ENCODE assay signal across 9 cellular contexts in genomic region chr2:104873689-104874054, GRCh38. TPM values are rescaled to one million over a fixed set of nuclear protein-coding genes. Genes with fewer than 3 reads are reported as not detected.
DNase-seq lines count a peak whose midpoint lies in the region; ATAC-seq, FAIRE-seq and TF ChIP-seq lines count a peak whose summit lies in the region.
"Had no signal": no experiment of that assay in that cellular context is flagged by ENCODE, and none has a peak within 500 bp of the region (broad histone marks: within the 10 kb centered on the region; RNA-seq: fewer than 3 reads in every experiment).

No MANE protein-coding gene starts in this region.

- no peak for TF ChIP-seq CTCF in OCI-LY1 (IDR thresholded peaks at IDR 0.05; ENCODE audit: low read length)
- no peak for TF ChIP-seq CTCF in glutamatergic neuron (IDR thresholded peaks at IDR 0.05; ENCODE audit: partially characterized antibody, unreplicated experiment)

- H3K79me2 ChIP-seq in OCI-LY1 (ENCODE audit: insufficient read depth, low read length) = no peaks in the 10 kb centered on the region

- no peaks in the 10 kb centered on the region for H3K9me3 Mint-ChIP-seq in activated CD4-positive, alpha-beta T cell treated with anti-CD3 and anti-CD28 coated beads for 36 hours (ENCODE audit: low read depth)
- peaks cover 3% of the 10 kb centered on the region for H3K9me3 Mint-ChIP-seq in glutamatergic neuron (ENCODE audit: unreplicated experiment)
- H3K9me3 Mint-ChIP-seq in stimulated activated naive CD8-positive, alpha-beta T cell treated with anti-CD3 and anti-CD28 coated beads, Interleukin-15, amount 100 ng/mL, for 72 hours = no peaks in the 10 kb centered on the region

- H3K27me3 Mint-ChIP-seq in activated CD4-positive, alpha-beta T cell treated with anti-CD3 and anti-CD28 coated beads for 36 hours = peaks cover 52% of the 10 kb centered on the region
- peaks cover 18% of the 10 kb centered on the region for H3K27me3 Mint-ChIP-seq in glutamatergic neuron (ENCODE audit: unreplicated experiment)
- H3K27me3 Mint-ChIP-seq in stimulated activated naive CD8-positive, alpha-beta T cell treated with anti-CD3 and anti-CD28 coated beads, Interleukin-15, amount 100 ng/mL, for 72 hours = peaks cover 93% of the 10 kb centered on the region

- ATAC-seq in activated CD4-positive, alpha-beta T cell treated with anti-CD3 and anti-CD28 coated beads for 36 hours = no peak
- peak; percentile 31 for ATAC-seq in stimulated activated naive CD8-positive, alpha-beta T cell treated with anti-CD3 and anti-CD28 coated beads, Interleukin-15, amount 100 ng/mL, for 72 hours

- no peaks in the 10 kb centered on the region for H3F3A ChIP-seq in OCI-LY1 (ENCODE audit: insufficient read depth, low read length)

- H3K4me1 Mint-ChIP-seq in activated CD4-positive, alpha-beta T cell treated with anti-CD3 and anti-CD28 coated beads for 36 hours = peaks cover 12% of the 10 kb centered on the region
- H3K4me1 Mint-ChIP-seq in glutamatergic neuron (ENCODE audit: low read depth, unreplicated experiment) = peaks cover 3% of the 10 kb centered on the region
- H3K4me1 Mint-ChIP-seq in stimulated activated naive CD8-positive, alpha-beta T cell treated with anti-CD3 and anti-CD28 coated beads, Interleukin-15, amount 100 ng/mL, for 72 hours = peaks cover 19% of the 10 kb centered on the region

- POLR2A ChIA-PET in activated CD4-positive, alpha-beta T cell treated with anti-CD3 and anti-CD28 coated beads for 36 hours (lab: Charles Lee) = no interaction called here

- no peak for DNase-seq in activated CD4-positive, alpha-beta T cell treated with anti-CD3 and anti-CD28 coated beads for 36 hours
- DNase-seq in activated CD4-positive, alpha-beta T cell treated with anti-CD3 and anti-CD28 coated beads, Interleukin-2, amount 50 U/mL, for 48 hours = no peak
- no peak for DNase-seq in glutamatergic neuron
- DNase-seq in stimulated activated naive CD8-positive, alpha-beta T cell treated with anti-CD3 and anti-CD28 coated beads, Interleukin-15, amount 100 ng/mL, for 72 hours = no peak
- no peak for DNase-seq in NCI-H446 (lab: John Stamatoyannopoulos, UW)
- DNase-seq in GM19239 (ENCODE audit: insufficient read length, low spot score) = no peak
- DNase-seq in UCSD-AML1 (lab: John Stamatoyannopoulos, UW; ENCODE audit: unreplicated experiment) = no peak
- DNase-seq: NCI-H2029 treated with DMSO at 0.1 percent for 48 hours had no signal

- no peaks in the 10 kb centered on the region for H3K36me3 ChIP-seq in OCI-LY1 (ENCODE audit: insufficient read depth, low read length)

- H3K9ac ChIP-seq in OCI-LY1 (ENCODE audit: low read length) = no peak overlapping the region

- no peaks in the 10 kb centered on the region for H3K9me2 ChIP-seq in OCI-LY1 (ENCODE audit: low read depth, low read length)

- no peaks in the 10 kb centered on the region for H4K20me1 ChIP-seq in OCI-LY1 (ENCODE audit: insufficient read depth, low read length)

- no peaks in the 10 kb centered on the region for H3K9me3 ChIP-seq in OCI-LY1 (ENCODE audit: low read length)

- no peak for FAIRE-seq in GM19239 (lab: Jason Lieb, UNC)

- intact Hi-C loops in activated CD4-positive, alpha-beta T cell treated with anti-CD3 and anti-CD28 coated beads for 36 hours (cut with DNase I, micrococcal nuclease) = loop anchor here (2.0 to 5.0 kb wide), 2 partner anchors 25 to 1711 kb away; no protein-coding TSS in a partner anchor

- peak overlapping the region; percentile 58 for H3K4me3 ChIP-seq in OCI-LY1 (ENCODE audit: low read depth, low read length, poor library complexity, severe bottlenecking)

- no peaks in the 10 kb centered on the region for H3K4me1 ChIP-seq in OCI-LY1 (ENCODE audit: insufficient read depth, low read length, severe bottlenecking)

- H3K27me3 ChIP-seq in OCI-LY1 (ENCODE audit: insufficient read depth, low read length) = no peaks in the 10 kb centered on the region

- H3K27ac ChIP-seq in OCI-LY1 (ENCODE audit: low read depth, low read length, poor library complexity, severe bottlenecking) = no peak overlapping the region

- H3K36me3 Mint-ChIP-seq in activated CD4-positive, alpha-beta T cell treated with anti-CD3 and anti-CD28 coated beads for 36 hours (ENCODE audit: low read depth) = no peaks in the 10 kb centered on the region
- H3K36me3 Mint-ChIP-seq in glutamatergic neuron (ENCODE audit: unreplicated experiment) = no peaks in the 10 kb centered on the region

- H3K27ac Mint-ChIP-seq in activated CD4-positive, alpha-beta T cell treated with anti-CD3 and anti-CD28 coated beads for 36 hours = no peak overlapping the region
- H3K27ac Mint-ChIP-seq in glutamatergic neuron (ENCODE audit: unreplicated experiment) = no peak overlapping the region
- H3K27ac Mint-ChIP-seq in stimulated activated naive CD8-positive, alpha-beta T cell treated with anti-CD3 and anti-CD28 coated beads, Interleukin-15, amount 100 ng/mL, for 72 hours = no peak overlapping the region

- CTCF ChIA-PET in activated CD4-positive, alpha-beta T cell treated with anti-CD3 and anti-CD28 coated beads for 36 hours (lab: Charles Lee) = interaction anchor here (1.1 kb wide), 1 partner anchor 10 kb away, joined by 3 read pairs; no protein-coding TSS in a partner anchor

- peak overlapping the region; percentile 65 for H3K4me2 ChIP-seq in OCI-LY1 (ENCODE audit: low read length)

- H2AFZ ChIP-seq in OCI-LY1 (ENCODE audit: low read length) = no peak overlapping the region

- peak overlapping the region; percentile 51 for H3K4me3 Mint-ChIP-seq in activated CD4-positive, alpha-beta T cell treated with anti-CD3 and anti-CD28 coated beads for 36 hours
- peak overlapping the region; percentile 82 for H3K4me3 Mint-ChIP-seq in glutamatergic neuron (ENCODE audit: unreplicated experiment)
- H3K4me3 Mint-ChIP-seq in stimulated activated naive CD8-positive, alpha-beta T cell treated with anti-CD3 and anti-CD28 coated beads, Interleukin-15, amount 100 ng/mL, for 72 hours = peak overlapping the region in 1 of 2 donors; percentile 79

RNA-seq across cellular contexts. Expression of gene POU3F3, which starts 19.8 kb away (rescaled TPM):
- not detected for total RNA-seq in activated CD4-positive, alpha-beta T cell treated with anti-CD3 and anti-CD28 coated beads for 36 hours
- total RNA-seq in glutamatergic neuron (ENCODE audit: unreplicated experiment) = 0.54 TPM
